Comparison of ENCODE assay signal across 9 cellular contexts in the genomic region with DNA sequence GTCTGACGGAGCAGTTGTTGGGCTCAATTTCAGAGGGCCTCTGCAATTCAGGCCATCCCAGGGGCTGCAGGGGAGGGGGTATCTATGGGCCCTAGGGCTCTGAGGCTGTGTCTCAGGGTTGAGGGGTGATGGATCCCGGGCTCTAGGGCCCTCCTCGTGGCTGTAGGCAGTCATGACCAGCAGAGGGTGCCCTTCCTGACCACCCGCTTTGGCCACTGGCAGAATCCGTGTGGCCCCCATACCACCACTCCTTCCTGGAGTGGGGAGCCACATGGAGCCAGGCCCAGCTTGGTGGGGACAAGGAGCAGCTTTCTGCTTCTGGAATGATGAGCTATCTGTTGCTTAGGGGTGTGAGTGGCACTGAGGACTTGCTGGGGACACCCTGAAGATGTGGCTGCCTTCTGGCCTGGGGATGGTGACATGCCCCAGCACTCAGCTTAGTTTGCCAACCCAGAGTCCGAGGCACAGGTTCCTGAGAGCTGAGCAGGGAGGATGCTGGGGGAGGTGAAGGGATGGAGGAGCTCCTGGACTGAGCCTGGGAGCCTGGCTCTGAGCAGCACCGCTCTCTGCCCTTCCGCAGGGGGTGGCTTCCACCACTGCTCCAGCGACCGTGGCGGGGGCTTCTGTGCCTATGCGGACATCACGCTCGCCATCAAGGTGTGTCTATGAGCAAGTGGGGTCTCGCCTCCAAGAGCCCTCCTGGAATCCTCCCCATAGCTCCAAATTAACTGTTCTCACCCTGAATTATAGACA. TPM values are rescaled to one million over a fixed set of nuclear protein-coding genes. Genes with fewer than 3 reads are reported as not detected.
DNase-seq lines count a peak whose midpoint lies in the region; ATAC-seq and TF ChIP-seq lines count a peak whose summit lies in the region.
"Had no signal": no experiment of that assay in that cellular context is flagged by ENCODE, and none has a peak within 500 bp of the region (broad histone marks: within the 10 kb centered on the region; RNA-seq: fewer than 3 reads in every experiment).

No MANE protein-coding gene starts in this region.

- TF ChIP-seq CTCF in 22Rv1 (IDR thresholded peaks at IDR 0.05) (peak; percentile 65), GM10266 (IDR thresholded peaks at IDR 0.05; ENCODE audit: control insufficient read depth, insufficient read depth, low read depth, missing control alignments) (peak; percentile 61)

- H3K27ac ChIP-seq in 22Rv1, result no peak overlapping the region

- peak; percentile 48 for DNase-seq in GM10266 (ENCODE audit: extremely low spot score)
- DNase-seq in SK-MEL-5 (ENCODE audit: low read depth, low spot score), result peak; percentile 47
- DNase-seq in left ventricle myocardium superior, result peak; percentile 52
- DNase-seq in OCI-M2 (lab: John Stamatoyannopoulos, UW; ENCODE audit: unreplicated experiment), result no peak
- DNase-seq in LoVo (ENCODE audit: low spot score), result no peak
- DNase-seq in NCI-H1436 treated with DMSO at 0.1 percent for 48 hours (lab: John Stamatoyannopoulos, UW), result no peak
- DNase-seq in stimulated activated CD4-positive, alpha-beta T cell treated with anti-CD3 and anti-CD28 coated beads, Interleukin-2, amount 100 ng/mL, for 24 hours, result no peak
- DNase-seq: activated CD8-positive, alpha-beta memory T cell treated with anti-CD3 and anti-CD28 coated beads for 24 hours had no signal

- peak; percentile 15 for ATAC-seq in left ventricle myocardium superior

- intact Hi-C loops in left ventricle myocardium superior (cut with micrococcal nuclease), result no loop called here

- in situ Hi-C loops in SK-MEL-5 (cut with HindIII; ENCODE audit: low pct_unique_long_range_greater_than_20kb, low sequenced_read_pairs), result no loop called here

RNA-seq across cellular contexts. Expression of gene HDAC11, which starts 20.2 kb away (rescaled TPM):
- total RNA-seq in SK-MEL-5 (2014; rRNA removed; shearing (Covaris generic)), result 12.5 and 13.5 TPM in 2 replicates
- polyA plus RNA-seq in SK-MEL-5 (2015; cell fraction: cytosol; rRNA removed), result 15.6 and 16.5 TPM in 2 replicates
- polyA plus RNA-seq in SK-MEL-5 (2015; cell fraction: nucleus; rRNA removed), result 7.9 and 8.7 TPM in 2 replicates
- 39.8 TPM for total RNA-seq in left ventricle myocardium superior

RNA-seq across cellular contexts. Expression of gene FBLN2, which starts 48.6 kb away (rescaled TPM):
- 0.51 and 1.8 TPM in 2 replicates for total RNA-seq in SK-MEL-5 (2014; rRNA removed; shearing (Covaris generic))
- 2.4 and 3.9 TPM in 2 replicates for polyA plus RNA-seq in SK-MEL-5 (2015; cell fraction: cytosol; rRNA removed)
- polyA plus RNA-seq in SK-MEL-5 (2015; cell fraction: nucleus; rRNA removed), result 0.06 and 0.08 TPM in 2 replicates
- total RNA-seq in left ventricle myocardium superior, result 53.8 TPM

Comparison
In these comparisons a context has a peak if more than half of its experiments do, and no peak if none do; other contexts are left out.
1. DNase-seq: peak in GM10266 (single experiment), SK-MEL-5 (single experiment) and left ventricle myocardium superior (single experiment); none in OCI-M2 (single experiment), LoVo (single experiment), NCI-H1436 treated with DMSO at 0.1 percent for 48 hours (single experiment) and stimulated activated CD4-positive, alpha-beta T cell treated with anti-CD3 and anti-CD28 coated beads, Interleukin-2, amount 100 ng/mL, for 24 hours (0 of 2).
2. RNA of gene FBLN2, which starts 48.6 kb away (total RNA-seq): 53.8 TPM in left ventricle myocardium superior (single experiment); 0.51 to 1.8 TPM in SK-MEL-5; every median in the first group is over 10 times any median in the second.